Comparison of ENCODE assay signal across 1 cellular context in genomic region chr4:125736057-125736456, GRCh38.
TF ChIP-seq lines count a peak whose summit lies in the region.

No MANE protein-coding gene starts in this region.

TF ChIP-seq in SK-N-SH treated with all-trans-retinoic acid at 6 μM for 48 hours, 23 proteins besides CTCF, POLR2A, EP300 and RAD21 (continued from another document):
- TF ChIP-seq TSHZ2 (CRISPR knock-in tag; IDR thresholded peaks at IDR 0.05) (no peak), ZC3H10 (CRISPR knock-in tag; IDR thresholded peaks at IDR 0.05) (no peak), ZNF70 (CRISPR knock-in tag; IDR thresholded peaks at IDR 0.05) (no peak), GLIS3 (CRISPR knock-in tag; IDR thresholded peaks at IDR 0.05) (no peak), CSDC2 (CRISPR knock-in tag; IDR thresholded peaks at IDR 0.05) (no peak), ARNTL (CRISPR knock-in tag; IDR thresholded peaks at IDR 0.05; ENCODE audit: borderline replicate concordance, low read depth) (no peak)
- TF ChIP-seq, protein P1, sequence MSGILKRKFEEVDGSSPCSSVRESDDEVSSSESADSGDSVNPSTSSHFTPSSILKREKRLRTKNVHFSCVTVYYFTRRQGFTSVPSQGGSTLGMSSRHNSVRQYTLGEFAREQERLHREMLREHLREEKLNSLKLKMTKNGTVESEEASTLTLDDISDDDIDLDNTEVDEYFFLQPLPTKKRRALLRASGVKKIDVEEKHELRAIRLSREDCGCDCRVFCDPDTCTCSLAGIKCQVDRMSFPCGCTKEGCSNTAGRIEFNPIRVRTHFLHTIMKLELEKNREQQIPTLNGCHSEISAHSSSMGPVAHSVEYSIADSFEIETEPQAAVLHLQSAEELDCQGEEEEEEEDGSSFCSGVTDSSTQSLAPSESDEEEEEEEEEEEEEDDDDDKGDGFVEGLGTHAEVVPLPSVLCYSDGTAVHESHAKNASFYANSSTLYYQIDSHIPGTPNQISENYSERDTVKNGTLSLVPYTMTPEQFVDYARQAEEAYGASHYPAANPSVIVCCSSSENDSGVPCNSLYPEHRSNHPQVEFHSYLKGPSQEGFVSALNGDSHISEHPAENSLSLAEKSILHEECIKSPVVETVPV (CRISPR knock-in tag; IDR thresholded peaks at IDR 0.05), result no peak
